16 cellular contexts compared by ENCODE assay signal in the genomic region with DNA sequence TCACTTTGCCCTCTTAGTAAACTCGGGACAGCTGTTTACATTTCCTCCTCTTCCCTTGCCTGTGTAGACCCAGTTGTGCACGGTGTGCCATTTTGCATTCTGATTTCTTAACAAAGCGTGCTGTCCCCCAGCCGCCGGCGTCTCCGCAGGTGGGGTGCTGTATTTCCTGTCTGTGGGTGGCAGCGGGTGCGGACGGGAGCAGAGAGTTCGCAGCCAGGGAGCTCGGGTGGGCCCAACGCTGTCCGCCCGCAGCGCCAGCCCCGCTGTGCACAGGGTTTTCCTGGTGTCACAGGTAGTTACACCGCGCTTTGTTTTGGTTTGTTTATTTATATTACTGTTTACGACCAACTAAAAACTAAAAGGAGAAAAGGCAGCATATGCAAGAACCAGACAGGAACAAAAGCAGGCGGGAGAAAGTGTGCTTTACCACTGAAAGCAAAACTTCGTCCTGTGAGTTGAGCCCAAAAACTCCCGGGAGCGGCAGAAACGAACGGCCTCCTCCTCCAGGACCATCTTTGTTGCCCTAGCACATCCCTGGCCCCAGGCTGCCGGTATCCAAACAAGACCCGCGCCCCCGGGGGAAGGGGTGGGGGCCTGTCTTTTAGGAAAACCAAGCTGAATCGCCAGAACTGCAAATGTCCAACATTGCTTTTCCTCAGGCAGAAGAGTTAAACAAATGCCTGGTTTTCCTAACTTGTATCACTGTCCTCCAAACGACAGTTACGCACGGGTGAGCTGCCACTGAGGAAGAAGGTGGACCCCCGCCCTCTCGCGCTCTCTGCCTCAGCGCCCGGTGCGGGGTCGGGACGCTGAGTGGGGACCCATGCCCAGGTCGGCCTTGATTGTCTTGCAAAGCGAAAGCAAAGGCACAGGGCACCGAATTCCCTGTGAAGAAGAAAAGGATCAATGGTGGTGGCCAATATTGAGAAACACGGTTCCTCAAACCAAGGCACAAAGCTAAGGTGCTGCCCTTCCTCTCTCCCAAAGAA. TPM values are rescaled to one million over a fixed set of nuclear protein-coding genes. Genes with fewer than 3 reads are reported as not detected.
DNase-seq lines count a peak whose midpoint lies in the region; ATAC-seq and TF ChIP-seq lines count a peak whose summit lies in the region.
"Had no signal": no experiment of that assay in that cellular context is flagged by ENCODE, and none has a peak within 500 bp of the region (broad histone marks: within the 10 kb centered on the region; RNA-seq: fewer than 3 reads in every experiment).

No MANE protein-coding gene starts in this region.

- H3K36me3 ChIP-seq in gastroesophageal sphincter, result peaks cover 0 to 5% of the 10 kb centered on the region in 2 donors
- no peaks in the 10 kb centered on the region for H3K36me3 ChIP-seq in A673 (ENCODE audit: insufficient read depth, low read length, poor library complexity, severe bottlenecking)
- H3K36me3 ChIP-seq: breast epithelium had no signal

- no peak overlapping the region for H3K27ac Mint-ChIP-seq in activated T-helper 2 cell treated with anti-CD3 and anti-CD28 coated beads, Interferon-gamma antibody, Interleukin-2, Interleukin-4, amounts not matched to agents 10 μg/mL and 5 μg/mL and 100 μg/mL, durations not matched to agents 14 hours and 24 hours and 36 hours
- H3K27ac Mint-ChIP-seq: progenitor cell of endocrine pancreas had no signal

- H3K4me3 ChIP-seq in AG04450 (ENCODE audit: low read depth, low read length) (peak overlapping the region; percentile 38), gastroesophageal sphincter (no peak overlapping the region), A673 (ENCODE audit: low read depth, low read length, poor library complexity, severe bottlenecking) (no peak overlapping the region)
- H3K4me3 ChIP-seq: breast epithelium had no signal

- intact Hi-C loops in activated T-helper 2 cell treated with anti-CD3 and anti-CD28 coated beads, Interferon-gamma antibody, Interleukin-2, Interleukin-4, amounts not matched to agents 10 μg/mL and 5 μg/mL and 100 μg/mL, durations not matched to agents 14 hours and 24 hours and 36 hours (cut with micrococcal nuclease), result no loop called here
- intact Hi-C loops in A673 (cut with micrococcal nuclease; ENCODE audit: unreplicated experiment), result no loop called here

- peak overlapping the region; percentile 64 for H3K4me3 Mint-ChIP-seq in activated T-helper 2 cell treated with anti-CD3 and anti-CD28 coated beads, Interferon-gamma antibody, Interleukin-2, Interleukin-4, amounts not matched to agents 10 μg/mL and 5 μg/mL and 100 μg/mL, durations not matched to agents 14 hours and 24 hours and 36 hours (ENCODE audit: low read depth)

- in situ Hi-C loops in GM13976 (cut with MboI; ENCODE audit: low sequenced_read_pairs, unreplicated experiment), result no loop called here

- no peaks in the 10 kb centered on the region for H3K9me3 Mint-ChIP-seq in activated T-helper 2 cell treated with anti-CD3 and anti-CD28 coated beads, Interferon-gamma antibody, Interleukin-2, Interleukin-4, amounts not matched to agents 10 μg/mL and 5 μg/mL and 100 μg/mL, durations not matched to agents 14 hours and 24 hours and 36 hours

- TF ChIP-seq POLR2A in gastroesophageal sphincter (IDR thresholded peaks at IDR 0.05), result no peak

- no peak for TF ChIP-seq EP300 in gastroesophageal sphincter (IDR thresholded peaks at IDR 0.05)

- DNase-seq in AG04450 (ENCODE audit: low read depth, low spot score), result no peak
- DNase-seq in GM13976 (ENCODE audit: low spot score), result peak; percentile 41
- no peak for DNase-seq in activated T-helper 2 cell treated with anti-CD3 and anti-CD28 coated beads, Interferon-gamma antibody, Interleukin-2, Interleukin-4, amounts not matched to agents 10 μg/mL and 5 μg/mL and 100 μg/mL, durations not matched to agents 14 hours and 24 hours and 36 hours (ENCODE audit: low spot score)
- peak; percentile 5 for DNase-seq in iris pigment epithelial cell (ENCODE audit: low read depth)
- DNase-seq in A673 (ENCODE audit: low spot score), result no peak
- no peak for DNase-seq in NCI-H187 treated with DMSO at 0.1 percent for 48 hours (lab: John Stamatoyannopoulos, UW)
- DNase-seq: mesendoderm; stimulated activated CD4-positive, alpha-beta T cell treated with anti-CD3 and anti-CD28 coated beads, Interleukin-2, amount 100 ng/mL, for 24 hours; stimulated activated naive CD4-positive, alpha-beta T cell treated with Interleukin-2 at 50 U/mL for 16 hours had no signal

- H3K36me3 Mint-ChIP-seq in activated T-helper 2 cell treated with anti-CD3 and anti-CD28 coated beads, Interferon-gamma antibody, Interleukin-2, Interleukin-4, amounts not matched to agents 10 μg/mL and 5 μg/mL and 100 μg/mL, durations not matched to agents 14 hours and 24 hours and 36 hours (ENCODE audit: low read depth), result no peaks in the 10 kb centered on the region

- ATAC-seq in gastroesophageal sphincter, result no peak
- ATAC-seq in HG03025 (IDR thresholded peaks at IDR 0.05; ENCODE audit: low FRiP score, unreplicated experiment), result no peak

- H3K9me3 ChIP-seq in AG04450 (ENCODE audit: control insufficient read depth, insufficient read depth, low read length) (no peaks in the 10 kb centered on the region; the same call in 1 of the 2 replicates), gastroesophageal sphincter (no peaks in the 10 kb centered on the region), A673 (ENCODE audit: low read depth, low read length, poor library complexity, severe bottlenecking) (no peaks in the 10 kb centered on the region)
- H3K9me3 ChIP-seq: breast epithelium had no signal

- peaks cover 6% of the 10 kb centered on the region for H3K27me3 Mint-ChIP-seq in activated T-helper 2 cell treated with anti-CD3 and anti-CD28 coated beads, Interferon-gamma antibody, Interleukin-2, Interleukin-4, amounts not matched to agents 10 μg/mL and 5 μg/mL and 100 μg/mL, durations not matched to agents 14 hours and 24 hours and 36 hours (ENCODE audit: low read depth)
- H3K27me3 Mint-ChIP-seq: progenitor cell of endocrine pancreas had no signal

- CTCF ChIA-PET in AG04450 (lab: Charles Lee), result interaction anchor here (0.8 to 2.0 kb wide), 2 partner anchors 34 to 70 kb away, joined by 4 to 5 read pairs; no protein-coding TSS in a partner anchor
- CTCF ChIA-PET in A673 (lab: Charles Lee), result no interaction called here

- BruUV-seq in A673 (replicated peaks; lab: Mats Ljungman, UMichigan), result no TSS peak

- H3K4me1 Mint-ChIP-seq in activated T-helper 2 cell treated with anti-CD3 and anti-CD28 coated beads, Interferon-gamma antibody, Interleukin-2, Interleukin-4, amounts not matched to agents 10 μg/mL and 5 μg/mL and 100 μg/mL, durations not matched to agents 14 hours and 24 hours and 36 hours (ENCODE audit: low read depth), result peaks cover 18% of the 10 kb centered on the region

- POLR2A ChIA-PET in AG04450 (lab: Yijun Ruan, JAX) (no interaction called here), A673 (lab: Charles Lee; ENCODE audit: low non-redundant PET) (no interaction called here)

- 22 to 58% methylated on average over 6 to 20 of the region's 46 CpGs for WGBS in gastroesophageal sphincter (ENCODE audit: low coverage in 1 of 2), 2 donors

- H3K4me1 ChIP-seq in gastroesophageal sphincter (no peaks in the 10 kb centered on the region), A673 (ENCODE audit: insufficient read depth, low read length, poor library complexity, severe bottlenecking) (no peaks in the 10 kb centered on the region)
- H3K4me1 ChIP-seq: breast epithelium had no signal

- H3K27ac ChIP-seq in AG04450 (ENCODE audit: low read depth, low read length) (no peak overlapping the region), gastroesophageal sphincter (no peak overlapping the region), A673 (ENCODE audit: low read depth, low read length, poor library complexity, severe bottlenecking) (no peak overlapping the region)
- H3K27ac ChIP-seq: breast epithelium, epithelial cell of prostate had no signal

- TF ChIP-seq CTCF in AG04450 (IDR thresholded peaks at IDR 0.05; ENCODE audit: low read depth, low read length) (no peak), GM13976 (IDR thresholded peaks at IDR 0.05; ENCODE audit: borderline replicate concordance, control extremely low read depth, extremely low read depth, insufficient read depth, missing control alignments) (no peak), gastroesophageal sphincter (IDR thresholded peaks at IDR 0.05) (no peak), A673 (conservative IDR thresholded peaks at IDR 0.05; ENCODE audit: low read depth, low read length) (no peak)

- H3K27me3 ChIP-seq in AG04450 (ENCODE audit: control insufficient read depth, insufficient read depth, low read length) (peaks cover 7% of the 10 kb centered on the region), gastroesophageal sphincter (no peaks in the 10 kb centered on the region), A673 (replicated peaks; ENCODE audit: insufficient read depth, low read depth, low read length, poor library complexity) (no peaks in the 10 kb centered on the region)
- H3K27me3 ChIP-seq: breast epithelium had no signal

RNA-seq across cellular contexts. Expression of a gene that starts 45.9 kb away (rescaled TPM):
- not detected in 2 replicates for polyA plus RNA-seq in AG04450 (2011; rRNA removed)
- polyA minus RNA-seq in AG04450 (2011; rRNA and poly(A)+ RNA removed), result not detected in 2 replicates
- total RNA-seq in activated T-helper 2 cell treated with anti-CD3 and anti-CD28 coated beads, Interferon-gamma antibody, Interleukin-2, Interleukin-4, amounts not matched to agents 10 μg/mL and 5 μg/mL and 100 μg/mL, durations not matched to agents 14 hours and 24 hours and 36 hours, result not detected in 2 replicates
- total RNA-seq in gastroesophageal sphincter, result not detected
- total RNA-seq in A673 (2021), result not detected in 2 replicates
- total RNA-seq: activated CD8-positive, alpha-beta memory T cell treated with anti-CD3 and anti-CD28 coated beads for 36 hours; breast epithelium; LHCN-M2; progenitor cell of endocrine pancreas had no signal

Comparison
In these comparisons a context has a peak if more than half of its experiments do, and no peak if none do; other contexts are left out.
1. DNase-seq: peak in GM13976 (single experiment) and iris pigment epithelial cell (single experiment); none in AG04450 (single experiment), activated T-helper 2 cell treated with anti-CD3 and anti-CD28 coated beads, Interferon-gamma antibody, Interleukin-2, Interleukin-4, amounts not matched to agents 10 μg/mL and 5 μg/mL and 100 μg/mL, durations not matched to agents 14 hours and 24 hours and 36 hours (single experiment), A673 (single experiment) and NCI-H187 treated with DMSO at 0.1 percent for 48 hours (single experiment).